Comparison of ENCODE assay signal across 8 cellular contexts in genomic region chr12:26701604-26702215, GRCh38.
DNase-seq lines count a peak whose midpoint lies in the region; ATAC-seq and TF ChIP-seq lines count a peak whose summit lies in the region.

No MANE protein-coding gene starts in this region.

- no peak overlapping the region for H3K4me3 ChIP-seq in testis

- no peaks in the 10 kb centered on the region for H3K36me3 ChIP-seq in testis (ENCODE audit: low read depth, missing control alignments)

- peak; percentile 52 for DNase-seq in DMS79 treated with DMSO at 0.1 percent for 48 hours (lab: John Stamatoyannopoulos, UW)
- peak; percentile 5 for DNase-seq in SKM-1 treated with dmso at 0.1 percent for 144 hours (lab: John Stamatoyannopoulos, UW; ENCODE audit: unreplicated experiment)
- peak; percentile 21 for DNase-seq in foreskin melanocyte
- no peak for DNase-seq in testis
- DNase-seq in 8988T, result no peak
- DNase-seq in Right ventricle myocardium superior, result no peak

- H3K9me3 ChIP-seq in testis, result no peaks in the 10 kb centered on the region

- WGBS in testis, 2 donors, result 97 to 100% methylated on average over 1 of the region's 1 CpG

- H3K4me1 ChIP-seq in testis, result peaks cover 7% of the 10 kb centered on the region

- H3K27me3 ChIP-seq in testis, result no peaks in the 10 kb centered on the region

- ATAC-seq in HG02938 (IDR thresholded peaks at IDR 0.05; ENCODE audit: unreplicated experiment), result no peak
- no peak for ATAC-seq in Right ventricle myocardium superior (ENCODE audit: poor library complexity)

- intact Hi-C loops in testis (cut with DNase I; ENCODE audit: low total_unique reads) (no loop called here), Right ventricle myocardium superior (cut with DNase I) (no loop called here)

- TF ChIP-seq CTCF in LNCAP (IDR thresholded peaks at IDR 0.05) (peak; percentile 70), testis (IDR thresholded peaks at IDR 0.05) (peak; percentile 17 to 68 (median 21))

- H3K27ac ChIP-seq in testis, result no peak overlapping the region

- no peak for TF ChIP-seq POLR2A in testis (IDR thresholded peaks at IDR 0.05)

Comparison
In these comparisons a context has a peak if more than half of its experiments do, and no peak if none do; other contexts are left out.
1. DNase-seq: peak in DMS79 treated with DMSO at 0.1 percent for 48 hours (single experiment), SKM-1 treated with dmso at 0.1 percent for 144 hours (single experiment) and foreskin melanocyte (single experiment); none in testis (single experiment), 8988T (single experiment) and Right ventricle myocardium superior (single experiment).